ENCODE assay signal across 16 cellular contexts in the genomic region with DNA sequence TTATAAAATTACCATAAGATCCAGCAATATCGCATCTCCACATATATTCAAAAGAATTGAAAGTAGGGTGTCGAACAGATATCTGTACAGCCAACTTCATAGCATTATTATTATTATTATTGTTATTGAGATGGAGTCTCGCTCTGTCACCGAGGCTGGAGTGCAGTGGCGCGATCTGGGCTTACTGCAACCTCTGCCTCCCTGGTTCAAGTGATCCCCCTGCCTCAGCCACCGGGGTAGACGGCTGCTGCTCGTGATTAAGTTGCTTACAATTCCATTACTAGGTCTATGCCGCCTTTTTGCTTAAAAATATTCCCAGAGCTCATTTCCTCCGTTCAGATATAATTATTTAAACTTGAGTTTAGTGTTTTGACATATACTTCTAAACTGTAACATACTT. TPM values are rescaled to one million over a fixed set of nuclear protein-coding genes. Genes with fewer than 3 reads are reported as not detected.
DNase-seq lines count a peak whose midpoint lies in the region; ATAC-seq and TF ChIP-seq lines count a peak whose summit lies in the region.
"Had no signal": no experiment of that assay in that cellular context is flagged by ENCODE, and none has a peak within 500 bp of the region (broad histone marks: within the 10 kb centered on the region; RNA-seq: fewer than 3 reads in every experiment).

No MANE protein-coding gene starts in this region.

- H3K9ac ChIP-seq in Loucy (ENCODE audit: low read depth, low read length, poor library complexity, severe bottlenecking) (no peak overlapping the region), SU-DHL-6 (ENCODE audit: low read length) (peak overlapping the region; percentile 35; the same call in 1 of the 2 replicates)

- H3K4me1 Mint-ChIP-seq in CD4-positive, alpha-beta T cell (ENCODE audit: low read depth): peaks cover 19% of the 10 kb centered on the region

- no peaks in the 10 kb centered on the region for H3K27me3 Mint-ChIP-seq in CD4-positive, alpha-beta T cell

- H3K27ac ChIP-seq in DOHH2 (ENCODE audit: low read depth, low read length) (no peak overlapping the region), SU-DHL-6 (ENCODE audit: low read depth, low read length) (peak overlapping the region; percentile 56)
- no peak overlapping the region for H3K27ac ChIP-seq in CD4-positive, alpha-beta T cell (ENCODE audit: low read depth, low read length)
- H3K27ac ChIP-seq: A549, HL-60 had no signal

- H3K79me2 ChIP-seq in DOHH2 (ENCODE audit: control insufficient read depth, low read length) (no peaks in the 10 kb centered on the region), Loucy (ENCODE audit: insufficient read depth, low read length) (no peaks in the 10 kb centered on the region), SU-DHL-6 (ENCODE audit: insufficient read depth, low read length) (no peaks in the 10 kb centered on the region)

- no peaks in the 10 kb centered on the region for H3K36me3 Mint-ChIP-seq in CD4-positive, alpha-beta T cell (ENCODE audit: low read depth)
- H3K36me3 Mint-ChIP-seq: CD4-positive, CD25-positive, alpha-beta regulatory T cell had no signal

- no peaks in the 10 kb centered on the region for H3K27me3 ChIP-seq in DOHH2 (ENCODE audit: control insufficient read depth, low read length)
- H3K27me3 ChIP-seq in Loucy (ENCODE audit: insufficient read depth, low read length, poor library complexity, severe bottlenecking): no peaks in the 10 kb centered on the region
- H3K27me3 ChIP-seq in SU-DHL-6 (ENCODE audit: low read length): no peaks in the 10 kb centered on the region
- H3K27me3 ChIP-seq in HAP-1 (ENCODE audit: low read depth): peaks cover 3% of the 10 kb centered on the region
- H3K27me3 ChIP-seq in CD4-positive, alpha-beta T cell (ENCODE audit: control insufficient read depth, insufficient read depth, low read length): no peaks in the 10 kb centered on the region

- CTCF ChIA-PET in CD4-positive, alpha-beta T cell (lab: Charles Lee): interaction anchor here (1.0 kb wide), 1 partner anchor 62 kb away, joined by 4 read pairs; no protein-coding TSS in a partner anchor

- in situ Hi-C loops in HAP-1 (cut with MboI; ENCODE audit: low sequenced_read_pairs): no loop called here

- ATAC-seq in CD4-positive, alpha-beta T cell (ENCODE audit: poor library complexity): no peak
- ATAC-seq: A549 had no signal

- H3F3A ChIP-seq in DOHH2 (ENCODE audit: control insufficient read depth, insufficient read depth) (peaks cover 9% of the 10 kb centered on the region), Loucy (ENCODE audit: low read depth) (no peaks in the 10 kb centered on the region), SU-DHL-6 (ENCODE audit: insufficient read depth) (peaks cover 10% of the 10 kb centered on the region; the same call in 1 of the 2 replicates)

- no peak overlapping the region for H3K27ac Mint-ChIP-seq in CD4-positive, alpha-beta T cell
- H3K27ac Mint-ChIP-seq: HFFc6 had no signal

- H3K9me3 ChIP-seq in DOHH2 (ENCODE audit: control insufficient read depth, insufficient read depth, low read length) (no peaks in the 10 kb centered on the region), Loucy (ENCODE audit: insufficient read depth, low read depth, low read length) (no peaks in the 10 kb centered on the region), SU-DHL-6 (ENCODE audit: insufficient read depth, low read length) (no peaks in the 10 kb centered on the region), HAP-1 (no peaks in the 10 kb centered on the region)
- H3K9me3 ChIP-seq in CD4-positive, alpha-beta T cell (ENCODE audit: control insufficient read depth, low read length): no peaks in the 10 kb centered on the region
- H3K9me3 ChIP-seq: A549 had no signal

- H3K4me2 ChIP-seq in DOHH2 (ENCODE audit: low read length): peak overlapping the region; percentile 60; the same call in 1 of the 2 replicates
- H3K4me2 ChIP-seq in Loucy (ENCODE audit: low read depth, low read length, poor library complexity, severe bottlenecking): peak overlapping the region; percentile 43
- peak overlapping the region; percentile 90 for H3K4me2 ChIP-seq in SU-DHL-6 (ENCODE audit: low read depth, low read length, poor library complexity, severe bottlenecking)
- H3K4me2 ChIP-seq: A549 had no signal

- peaks cover 49% of the 10 kb centered on the region for H3K4me1 ChIP-seq in DOHH2 (ENCODE audit: control insufficient read depth, low read length)
- no peaks in the 10 kb centered on the region for H3K4me1 ChIP-seq in Loucy (ENCODE audit: insufficient read depth, low read length, poor library complexity, severe bottlenecking)
- H3K4me1 ChIP-seq in HAP-1: no peaks in the 10 kb centered on the region
- H3K4me1 ChIP-seq: A549 had no signal

- H2AFZ ChIP-seq in Loucy (ENCODE audit: low read length): peak overlapping the region; percentile 45; the same call in 1 of the 2 replicates
- peak overlapping the region; percentile 62 for H2AFZ ChIP-seq in SU-DHL-6 (ENCODE audit: low read depth, low read length, severe bottlenecking)

- H3K36me3 ChIP-seq in DOHH2 (ENCODE audit: control insufficient read depth, low read length): no peaks in the 10 kb centered on the region
- no peaks in the 10 kb centered on the region for H3K36me3 ChIP-seq in Loucy (ENCODE audit: insufficient read depth, low read length)
- H3K36me3 ChIP-seq in SU-DHL-6 (ENCODE audit: low read length): no peaks in the 10 kb centered on the region
- H3K36me3 ChIP-seq in HAP-1 (replicated peaks): no peaks in the 10 kb centered on the region

- H3K9me2 ChIP-seq in DOHH2 (replicated peaks; ENCODE audit: control insufficient read depth, low read length) (no peaks in the 10 kb centered on the region), Loucy (replicated peaks; ENCODE audit: low read depth, low read length) (no peaks in the 10 kb centered on the region), SU-DHL-6 (replicated peaks; ENCODE audit: insufficient read depth, low read length) (no peaks in the 10 kb centered on the region)

- H4K20me1 ChIP-seq in DOHH2 (ENCODE audit: control insufficient read depth, insufficient read depth, low read depth, low read length) (no peaks in the 10 kb centered on the region), Loucy (ENCODE audit: insufficient read depth, low read length, poor library complexity, severe bottlenecking) (no peaks in the 10 kb centered on the region), SU-DHL-6 (ENCODE audit: low read depth, low read length) (no peaks in the 10 kb centered on the region)

- intact Hi-C loops in CD4-positive, alpha-beta T cell (cut with DNase I, micrococcal nuclease): no loop called here

- DNase-seq in DMS53 treated with DMSO at 0.1 percent for 48 hours (lab: John Stamatoyannopoulos, UW; ENCODE audit: unreplicated experiment) (no peak), HAP-1 (ENCODE audit: low spot score in 2 of 2) (no peak), UCSD-AML1 (lab: John Stamatoyannopoulos, UW; ENCODE audit: unreplicated experiment) (no peak)
- DNase-seq in CD4-positive, alpha-beta T cell: no peak
- DNase-seq: Calu3; CD4-positive, CD25-positive, alpha-beta regulatory T cell; DMS 273 treated with DMSO at 0.1 percent for 48 hours; DMS79; EL; HCEC 1CT; HFFc6 had no signal

- H3K9me3 Mint-ChIP-seq in CD4-positive, alpha-beta T cell: no peaks in the 10 kb centered on the region
- H3K9me3 Mint-ChIP-seq: HFFc6 had no signal

- no peak overlapping the region for H3K4me3 Mint-ChIP-seq in CD4-positive, alpha-beta T cell
- H3K4me3 Mint-ChIP-seq: CD4-positive, CD25-positive, alpha-beta regulatory T cell; HFFc6 had no signal

- POLR2A ChIA-PET in CD4-positive, alpha-beta T cell (lab: Charles Lee): interaction anchor here (0.6 to 1.4 kb wide), 2 partner anchors 8 to 413 kb away, joined by 3 to 5 read pairs; no protein-coding TSS in a partner anchor

- no peak for TF ChIP-seq CTCF in DOHH2 (IDR thresholded peaks at IDR 0.05; ENCODE audit: low read depth, low read length, poor library complexity, severe bottlenecking)
- TF ChIP-seq CTCF in Loucy (conservative IDR thresholded peaks at IDR 0.05; ENCODE audit: low read length): no peak
- no peak for TF ChIP-seq CTCF in SU-DHL-6 (IDR thresholded peaks at IDR 0.05; ENCODE audit: insufficient read depth, low read length, poor library complexity, severe bottlenecking)
- no peak for TF ChIP-seq CTCF in CD4-positive, alpha-beta T cell (IDR thresholded peaks at IDR 0.05)

- no peak overlapping the region for H3K4me3 ChIP-seq in DOHH2 (ENCODE audit: low read length)
- H3K4me3 ChIP-seq in Loucy (ENCODE audit: low read length, poor library complexity, severe bottlenecking): no peak overlapping the region
- peak overlapping the region; percentile 6 for H3K4me3 ChIP-seq in SU-DHL-6 (ENCODE audit: insufficient read depth, low read length, poor library complexity, severe bottlenecking)
- no peak overlapping the region for H3K4me3 ChIP-seq in HAP-1
- H3K4me3 ChIP-seq: A549 had no signal

RNA-seq across cellular contexts. Expression of a gene that starts 19.8 kb away (rescaled TPM):
- 1 to 10 TPM; 5.2 to 5.6 TPM for total RNA-seq in CD4-positive, alpha-beta T cell
